23 cellular contexts compared by ENCODE assay signal in the genomic region with DNA sequence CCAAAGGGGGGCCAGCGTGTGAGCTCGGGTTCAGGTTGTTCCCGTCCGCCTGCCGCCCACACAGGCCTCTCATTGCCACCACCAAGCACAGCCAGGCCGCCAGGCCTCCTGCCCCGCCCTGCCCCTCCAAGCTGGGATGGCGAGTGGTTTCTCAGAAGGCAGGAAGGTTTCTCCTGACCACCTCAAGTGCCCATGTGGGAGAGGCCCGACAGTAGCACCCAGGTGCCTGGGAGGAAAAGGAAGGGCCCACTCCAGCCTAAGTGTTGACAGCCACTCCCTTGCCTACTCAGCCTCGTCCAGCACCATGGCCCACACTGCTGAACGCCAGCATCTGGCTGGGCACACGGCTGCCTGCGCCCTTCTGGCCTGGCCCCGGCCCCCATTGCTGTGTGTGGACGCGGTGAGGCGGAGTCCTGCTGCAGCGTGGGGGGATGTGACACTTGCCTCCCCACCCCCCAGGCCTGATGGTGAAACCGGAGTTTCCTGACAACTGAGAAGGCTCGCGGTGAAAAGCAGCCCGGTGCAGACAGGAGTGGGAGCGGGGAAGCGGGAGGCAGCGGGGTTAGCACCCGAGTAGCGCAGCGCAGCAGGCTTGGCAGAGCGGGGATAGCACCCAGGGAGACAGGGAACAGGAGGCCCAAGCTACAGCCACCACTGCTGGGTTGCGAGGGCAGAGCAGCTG. TPM values are rescaled to one million over a fixed set of nuclear protein-coding genes. Genes with fewer than 3 reads are reported as not detected.
DNase-seq lines count a peak whose midpoint lies in the region; ATAC-seq and TF ChIP-seq lines count a peak whose summit lies in the region.
"Had no signal": no experiment of that assay in that cellular context is flagged by ENCODE, and none has a peak within 500 bp of the region (broad histone marks: within the 10 kb centered on the region; RNA-seq: fewer than 3 reads in every experiment).

No MANE protein-coding gene starts in this region.

- no peak overlapping the region for H3K9ac ChIP-seq in rectal smooth muscle tissue (ENCODE audit: low read length)

- DNase-seq in AG04450 (ENCODE audit: low read depth, low spot score) (no peak), EH (ENCODE audit: low read depth) (peak; percentile 26), D341Med (ENCODE audit: low spot score) (no peak)
- DNase-seq in effector memory CD4-positive, alpha-beta T cell, result no peak
- no peak for DNase-seq in activated CD8-positive, alpha-beta T cell treated with anti-CD3 and anti-CD28 coated beads, Interleukin-2, amount 10 ng/mL, durations not matched to agents 7 days and 5 days
- DNase-seq in activated CD8-positive, alpha-beta T cell treated with anti-CD3 and anti-CD28 coated beads for 36 hours, result no peak
- DNase-seq: activated CD4-positive, alpha-beta memory T cell treated with anti-CD3 and anti-CD28 coated beads for 36 hours; activated effector memory CD4-positive, alpha-beta T cell treated with anti-CD3 and anti-CD28 coated beads, Interleukin-2, amount 50 U/mL, for 16 hours; activated naive CD8-positive, alpha-beta T cell treated with anti-CD3 and anti-CD28 coated beads for 36 hours; aorta; EL; H7; NCI-H1092; NCI-H187; occipital lobe; psoas muscle; small intestine; stimulated activated CD4-positive, alpha-beta T cell treated with anti-CD3 and anti-CD28 coated beads, Interleukin-1b, Interleukin-23, amount 100 ng/mL, for 48 hours; stimulated activated CD8-positive, alpha-beta memory T cell treated with anti-CD3 and anti-CD28 coated beads, Interleukin-4, amount 100 ng/mL, for 48 hours had no signal

- POLR2A ChIA-PET in AG04450 (lab: Yijun Ruan, JAX), result interaction anchor here (1.2 kb wide), 1 partner anchor 10 kb away, joined by 3 read pairs; no protein-coding TSS in a partner anchor
- POLR2A ChIA-PET in activated CD8-positive, alpha-beta T cell treated with anti-CD3 and anti-CD28 coated beads, Interleukin-2, amount 10 ng/mL, durations not matched to agents 7 days and 5 days (lab: Charles Lee), result interaction anchor here (0.7 to 1.7 kb wide), 3 partner anchors 16 to 42 kb away, joined by 3 to 6 read pairs (median 3); no protein-coding TSS in a partner anchor
- POLR2A ChIA-PET in activated CD8-positive, alpha-beta T cell treated with anti-CD3 and anti-CD28 coated beads for 36 hours (lab: Charles Lee), result interaction anchor here (0.7 to 1.8 kb wide), 3 partner anchors 10 to 14 kb away, joined by 3 to 6 read pairs (median 3); no protein-coding TSS in a partner anchor

- H3K4me3 ChIP-seq in AG04450 (ENCODE audit: low read depth, low read length) (no peak overlapping the region), rectal smooth muscle tissue (ENCODE audit: low read length) (no peak overlapping the region)
- no peak overlapping the region for H3K4me3 ChIP-seq in effector memory CD4-positive, alpha-beta T cell (ENCODE audit: insufficient read depth, low read depth, low read length, poor library complexity, severe bottlenecking)
- H3K4me3 ChIP-seq: psoas muscle, SJSA1 had no signal

- H3K27ac ChIP-seq in AG04450 (ENCODE audit: low read depth, low read length), result peak overlapping the region; percentile 39
- H3K27ac ChIP-seq in effector memory CD4-positive, alpha-beta T cell (ENCODE audit: insufficient read depth, low read length, poor library complexity, severe bottlenecking), result peak overlapping the region; percentile 25
- H3K27ac ChIP-seq in rectal smooth muscle tissue (ENCODE audit: low read depth, low read length), result peak overlapping the region; percentile 72
- H3K27ac ChIP-seq: C4-2B, psoas muscle, SJSA1 had no signal

- H3K4me1 Mint-ChIP-seq in activated CD8-positive, alpha-beta T cell treated with anti-CD3 and anti-CD28 coated beads, Interleukin-2, amount 10 ng/mL, durations not matched to agents 7 days and 5 days (ENCODE audit: low read depth), result peaks cover 59% of the 10 kb centered on the region
- H3K4me1 Mint-ChIP-seq in activated CD8-positive, alpha-beta T cell treated with anti-CD3 and anti-CD28 coated beads for 36 hours (ENCODE audit: low read depth), result peaks cover 35% of the 10 kb centered on the region

- H3K27ac Mint-ChIP-seq in activated CD8-positive, alpha-beta T cell treated with anti-CD3 and anti-CD28 coated beads, Interleukin-2, amount 10 ng/mL, durations not matched to agents 7 days and 5 days, result no peak overlapping the region
- H3K27ac Mint-ChIP-seq in activated CD8-positive, alpha-beta T cell treated with anti-CD3 and anti-CD28 coated beads for 36 hours, result no peak overlapping the region
- H3K27ac Mint-ChIP-seq: activated CD4-positive, alpha-beta memory T cell treated with anti-CD3 and anti-CD28 coated beads for 36 hours; activated naive CD8-positive, alpha-beta T cell treated with anti-CD3 and anti-CD28 coated beads for 36 hours had no signal

- H3K4me1 ChIP-seq in effector memory CD4-positive, alpha-beta T cell (ENCODE audit: control insufficient read depth, insufficient read depth, low read length, poor library complexity, severe bottlenecking), result peaks cover 79% of the 10 kb centered on the region
- H3K4me1 ChIP-seq in rectal smooth muscle tissue (ENCODE audit: control insufficient read depth, insufficient read depth, low read length), result no peaks in the 10 kb centered on the region
- H3K4me1 ChIP-seq: psoas muscle had no signal

- H3K36me3 ChIP-seq in effector memory CD4-positive, alpha-beta T cell (ENCODE audit: control insufficient read depth, insufficient read depth, low read length), result peaks cover 88% of the 10 kb centered on the region
- peaks cover 56% of the 10 kb centered on the region for H3K36me3 ChIP-seq in rectal smooth muscle tissue (ENCODE audit: control insufficient read depth, insufficient read depth, low read length)

- no peak for TF ChIP-seq CTCF in AG04450 (IDR thresholded peaks at IDR 0.05; ENCODE audit: low read depth, low read length)
- TF ChIP-seq CTCF in activated CD8-positive, alpha-beta T cell treated with anti-CD3 and anti-CD28 coated beads for 36 hours (IDR thresholded peaks at IDR 0.05), result no peak

- no peaks in the 10 kb centered on the region for H3K27me3 Mint-ChIP-seq in activated CD8-positive, alpha-beta T cell treated with anti-CD3 and anti-CD28 coated beads, Interleukin-2, amount 10 ng/mL, durations not matched to agents 7 days and 5 days (ENCODE audit: low read depth)
- no peaks in the 10 kb centered on the region for H3K27me3 Mint-ChIP-seq in activated CD8-positive, alpha-beta T cell treated with anti-CD3 and anti-CD28 coated beads for 36 hours
- H3K27me3 Mint-ChIP-seq: activated CD4-positive, alpha-beta memory T cell treated with anti-CD3 and anti-CD28 coated beads for 36 hours; activated naive CD8-positive, alpha-beta T cell treated with anti-CD3 and anti-CD28 coated beads for 36 hours had no signal

- no peaks in the 10 kb centered on the region for H3K9me3 Mint-ChIP-seq in activated CD8-positive, alpha-beta T cell treated with anti-CD3 and anti-CD28 coated beads, Interleukin-2, amount 10 ng/mL, durations not matched to agents 7 days and 5 days (ENCODE audit: insufficient read depth)
- H3K9me3 Mint-ChIP-seq in activated CD8-positive, alpha-beta T cell treated with anti-CD3 and anti-CD28 coated beads for 36 hours, result no peaks in the 10 kb centered on the region
- H3K9me3 Mint-ChIP-seq: activated CD4-positive, alpha-beta memory T cell treated with anti-CD3 and anti-CD28 coated beads for 36 hours; activated naive CD8-positive, alpha-beta T cell treated with anti-CD3 and anti-CD28 coated beads for 36 hours had no signal

- H3K4me3 Mint-ChIP-seq in activated CD8-positive, alpha-beta T cell treated with anti-CD3 and anti-CD28 coated beads, Interleukin-2, amount 10 ng/mL, durations not matched to agents 7 days and 5 days, result no peak overlapping the region
- H3K4me3 Mint-ChIP-seq in activated CD8-positive, alpha-beta T cell treated with anti-CD3 and anti-CD28 coated beads for 36 hours, result no peak overlapping the region
- H3K4me3 Mint-ChIP-seq: activated CD4-positive, alpha-beta memory T cell treated with anti-CD3 and anti-CD28 coated beads for 36 hours; activated naive CD8-positive, alpha-beta T cell treated with anti-CD3 and anti-CD28 coated beads for 36 hours had no signal

- H3K27me3 ChIP-seq in AG04450 (ENCODE audit: control insufficient read depth, insufficient read depth, low read length) (no peaks in the 10 kb centered on the region), rectal smooth muscle tissue (ENCODE audit: control insufficient read depth, insufficient read depth, low read length) (no peaks in the 10 kb centered on the region)
- H3K27me3 ChIP-seq in effector memory CD4-positive, alpha-beta T cell (replicated peaks; ENCODE audit: control insufficient read depth, insufficient read depth, low read length, poor library complexity, severe bottlenecking), result no peaks in the 10 kb centered on the region
- H3K27me3 ChIP-seq: SJSA1 had no signal

- ATAC-seq in activated CD8-positive, alpha-beta T cell treated with anti-CD3 and anti-CD28 coated beads, Interleukin-2, amount 10 ng/mL, durations not matched to agents 7 days and 5 days, result no peak
- ATAC-seq in activated CD8-positive, alpha-beta T cell treated with anti-CD3 and anti-CD28 coated beads for 36 hours, result no peak
- no peak for ATAC-seq in GM19452 (IDR thresholded peaks at IDR 0.05; ENCODE audit: unreplicated experiment)
- ATAC-seq: psoas muscle had no signal

- intact Hi-C loops in activated CD8-positive, alpha-beta T cell treated with anti-CD3 and anti-CD28 coated beads for 36 hours (cut with micrococcal nuclease), result no loop called here

- no peaks in the 10 kb centered on the region for H3K9me3 ChIP-seq in AG04450 (ENCODE audit: control insufficient read depth, insufficient read depth, low read length)
- H3K9me3 ChIP-seq in effector memory CD4-positive, alpha-beta T cell (ENCODE audit: control insufficient read depth, low read length), result no peaks in the 10 kb centered on the region
- H3K9me3 ChIP-seq: psoas muscle, SJSA1 had no signal

- H3K36me3 Mint-ChIP-seq in activated CD8-positive, alpha-beta T cell treated with anti-CD3 and anti-CD28 coated beads, Interleukin-2, amount 10 ng/mL, durations not matched to agents 7 days and 5 days (ENCODE audit: low read depth), result peaks cover 38% of the 10 kb centered on the region
- peaks cover 25% of the 10 kb centered on the region for H3K36me3 Mint-ChIP-seq in activated CD8-positive, alpha-beta T cell treated with anti-CD3 and anti-CD28 coated beads for 36 hours (ENCODE audit: low read depth)

- CTCF ChIA-PET in AG04450 (lab: Charles Lee), result no interaction called here
- CTCF ChIA-PET in activated CD8-positive, alpha-beta T cell treated with anti-CD3 and anti-CD28 coated beads, Interleukin-2, amount 10 ng/mL, durations not matched to agents 7 days and 5 days (lab: Charles Lee), result no interaction called here
- CTCF ChIA-PET in activated CD8-positive, alpha-beta T cell treated with anti-CD3 and anti-CD28 coated beads for 36 hours (lab: Charles Lee), result no interaction called here

RNA-seq across cellular contexts. Expression of a gene that starts 19.2 kb away (rescaled TPM):
- 605 and 863 TPM in 2 replicates for polyA plus RNA-seq in AG04450 (2011; rRNA removed)
- polyA minus RNA-seq in AG04450 (2011; rRNA and poly(A)+ RNA removed), result 2,648 and 3,897 TPM in 2 replicates
- total RNA-seq in activated CD8-positive, alpha-beta T cell treated with anti-CD3 and anti-CD28 coated beads, Interleukin-2, amount 10 ng/mL, durations not matched to agents 7 days and 5 days, result 1,000 to 10,000 TPM; 1,371 to 1,454 TPM
- 1,000 to 10,000 TPM; 1,057 to 1,091 TPM for total RNA-seq in activated CD8-positive, alpha-beta T cell treated with anti-CD3 and anti-CD28 coated beads for 36 hours

RNA-seq across cellular contexts. Expression of a gene that starts 23.9 kb away (rescaled TPM):
- 30.2 and 30.8 TPM in 2 replicates for polyA plus RNA-seq in AG04450 (2011; rRNA removed)
- 32.1 and 34.1 TPM in 2 replicates for polyA minus RNA-seq in AG04450 (2011; rRNA and poly(A)+ RNA removed)
- 10 to 100 TPM; 65.9 to 66.0 TPM for total RNA-seq in activated CD8-positive, alpha-beta T cell treated with anti-CD3 and anti-CD28 coated beads, Interleukin-2, amount 10 ng/mL, durations not matched to agents 7 days and 5 days
- 10 to 100 TPM; 92.4 to 96.6 TPM for total RNA-seq in activated CD8-positive, alpha-beta T cell treated with anti-CD3 and anti-CD28 coated beads for 36 hours

RNA-seq across cellular contexts. Expression of a gene that starts 42.9 kb away (rescaled TPM):
- 3,912 and 4,828 TPM in 2 replicates for polyA plus RNA-seq in AG04450 (2011; rRNA removed)
- polyA minus RNA-seq in AG04450 (2011; rRNA and poly(A)+ RNA removed), result 1,196 and 1,530 TPM in 2 replicates
- total RNA-seq in activated CD8-positive, alpha-beta T cell treated with anti-CD3 and anti-CD28 coated beads, Interleukin-2, amount 10 ng/mL, durations not matched to agents 7 days and 5 days, result 1,000 to 10,000 TPM; 2,758 to 2,862 TPM
- 1,000 to 10,000 TPM; 3,574 to 3,675 TPM for total RNA-seq in activated CD8-positive, alpha-beta T cell treated with anti-CD3 and anti-CD28 coated beads for 36 hours

RNA-seq across cellular contexts. Expression of a gene that starts 53.8 kb away (rescaled TPM):
- 25.7 and 36.6 TPM in 2 replicates for polyA plus RNA-seq in AG04450 (2011; rRNA removed)
- polyA minus RNA-seq in AG04450 (2011; rRNA and poly(A)+ RNA removed), result 17.5 and 27.0 TPM in 2 replicates
- total RNA-seq in activated CD8-positive, alpha-beta T cell treated with anti-CD3 and anti-CD28 coated beads, Interleukin-2, amount 10 ng/mL, durations not matched to agents 7 days and 5 days, result 10 to 100 TPM; 22.5 to 26.5 TPM
- total RNA-seq in activated CD8-positive, alpha-beta T cell treated with anti-CD3 and anti-CD28 coated beads for 36 hours, result 10 to 100 TPM in 1 of 2 experiments, 1 to 10 TPM in 1; 9.4 to 10.3 TPM

RNA-seq across cellular contexts. Expression of a gene that starts 56.1 kb away (rescaled TPM):
- polyA plus RNA-seq in AG04450 (2011; rRNA removed), result 13.0 and 15.3 TPM in 2 replicates
- 11.5 and 14.0 TPM in 2 replicates for polyA minus RNA-seq in AG04450 (2011; rRNA and poly(A)+ RNA removed)
- 10 to 100 TPM; 76.5 to 77.4 TPM for total RNA-seq in activated CD8-positive, alpha-beta T cell treated with anti-CD3 and anti-CD28 coated beads, Interleukin-2, amount 10 ng/mL, durations not matched to agents 7 days and 5 days
- total RNA-seq in activated CD8-positive, alpha-beta T cell treated with anti-CD3 and anti-CD28 coated beads for 36 hours, result 10 to 100 TPM; 49.8 to 53.4 TPM
